In the genomic region with DNA sequence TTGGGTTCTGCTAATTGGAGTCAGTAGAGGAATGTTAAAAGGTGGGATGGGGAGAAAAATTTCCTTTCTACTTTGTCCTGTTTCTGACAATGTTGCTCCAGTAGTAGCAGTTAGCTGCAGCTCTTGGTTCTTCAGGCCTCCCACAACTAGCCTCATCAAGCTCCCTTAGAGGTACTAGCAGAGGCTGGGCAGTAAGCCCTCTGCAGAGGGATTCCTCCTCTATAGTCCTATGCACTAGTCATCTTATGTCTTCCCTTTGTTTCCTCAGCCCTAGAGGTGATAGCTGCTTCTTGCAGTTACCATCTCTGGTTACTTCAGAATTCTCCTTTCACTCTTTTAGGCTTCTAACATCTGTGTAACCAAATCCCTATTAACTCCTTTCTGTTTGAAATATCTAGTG, we compare ENCODE assay signal across 28 cellular contexts.
"Had no signal": no experiment of that assay in that cellular context is flagged by ENCODE, and none has a peak within 500 bp of the region (broad histone marks: within the 10 kb centered on the region; RNA-seq: fewer than 3 reads in every experiment).

No MANE protein-coding gene starts in this region.

- H3K9me3 ChIP-seq: esophagus muscularis mucosa, gastrocnemius medialis, left ventricle myocardium inferior, lower lobe of right lung, psoas muscle, spleen, testis, tibial nerve, upper lobe of right lung, vagina had no signal

- H3K4me1 ChIP-seq: spleen, testis, tibial nerve, upper lobe of right lung, vagina had no signal

- H3K36me3 ChIP-seq: esophagus muscularis mucosa, gastrocnemius medialis, left ventricle myocardium inferior, lower lobe of right lung, spleen, tibial nerve, upper lobe of right lung, vagina had no signal

- H3K27me3 ChIP-seq: esophagus muscularis mucosa, gastrocnemius medialis, spleen, testis, tibial nerve, upper lobe of right lung, vagina had no signal

- H3K27ac ChIP-seq: coronary artery, epithelial cell of prostate, esophagus muscularis mucosa, gastrocnemius medialis, left ventricle myocardium inferior, lower lobe of right lung, parathyroid adenoma, psoas muscle, spleen, testis, tibial nerve, upper lobe of right lung, vagina had no signal

- H3K27ac Mint-ChIP-seq: immature natural killer cell; memory B cell; mesothelial cell of epicardium; natural killer cell treated with Interleukin-12 subunit alpha and Interleukin-12 subunit beta and Interleukin-15 and Interleukin-18, amount 100 ng/mL, for 72 hours; stimulated activated memory B cell treated with anti-CD40 and anti-IgM and Interleukin-4, amounts not matched to agents 10 μg/mL and 1 μg/mL and 100 μg/mL, for 72 hours; stimulated activated naive CD8-positive, alpha-beta T cell treated with anti-CD3 and anti-CD28 coated beads, Interleukin-15, amount 100 ng/mL, for 72 hours had no signal

- H3K4me3 ChIP-seq: coronary artery, esophagus muscularis mucosa, gastrocnemius medialis, left ventricle myocardium inferior, lower lobe of right lung, psoas muscle, spleen, testis, tibial nerve, upper lobe of right lung, vagina had no signal

- H3K4me1 Mint-ChIP-seq: immature natural killer cell; memory B cell; stimulated activated memory B cell treated with anti-CD40 and anti-IgM and Interleukin-4, amounts not matched to agents 10 μg/mL and 1 μg/mL and 100 μg/mL, for 72 hours; stimulated activated naive CD8-positive, alpha-beta T cell treated with anti-CD3 and anti-CD28 coated beads, Interleukin-15, amount 100 ng/mL, for 72 hours had no signal

- DNase-seq: effector CD4-positive, alpha-beta T cell; gastrocnemius medialis; glutamatergic neuron; immature natural killer cell; kidney; left cardiac atrium; left ventricle myocardium inferior; lower lobe of right lung; psoas muscle; retina; spleen; stimulated activated CD4-positive, alpha-beta T cell treated with anti-CD3 and anti-CD28 coated beads, Interleukin-15, amount 100 ng/mL, for 24 hours; stimulated activated CD4-positive, alpha-beta T cell treated with anti-CD3 and anti-CD28 coated beads, Interleukin-1b, Interleukin-23, amount 100 ng/mL, for 48 hours; stimulated activated CD4-positive, alpha-beta T cell treated with anti-CD3 and anti-CD28 coated beads, Interleukin-4, amount 100 ng/mL, for 24 hours; stimulated activated naive CD8-positive, alpha-beta T cell treated with anti-CD3 and anti-CD28 coated beads, Interleukin-15, amount 100 ng/mL, for 72 hours; testis; upper lobe of right lung had no signal

- H3K4me3 Mint-ChIP-seq: immature natural killer cell; memory B cell; mesothelial cell of epicardium; natural killer cell treated with Interleukin-12 subunit alpha and Interleukin-12 subunit beta and Interleukin-15 and Interleukin-18, amount 100 ng/mL, for 72 hours; stimulated activated memory B cell treated with anti-CD40 and anti-IgM and Interleukin-4, amounts not matched to agents 10 μg/mL and 1 μg/mL and 100 μg/mL, for 72 hours; stimulated activated naive CD8-positive, alpha-beta T cell treated with anti-CD3 and anti-CD28 coated beads, Interleukin-15, amount 100 ng/mL, for 72 hours had no signal

- H3K9me3 Mint-ChIP-seq: memory B cell; stimulated activated memory B cell treated with anti-CD40 and anti-IgM and Interleukin-4, amounts not matched to agents 10 μg/mL and 1 μg/mL and 100 μg/mL, for 72 hours; stimulated activated naive CD8-positive, alpha-beta T cell treated with anti-CD3 and anti-CD28 coated beads, Interleukin-15, amount 100 ng/mL, for 72 hours had no signal

- ATAC-seq: gastrocnemius medialis; left cardiac atrium; lower lobe of right lung; natural killer cell treated with Interleukin-12 subunit alpha and Interleukin-12 subunit beta and Interleukin-15 and Interleukin-18, amount 100 ng/mL, for 72 hours; psoas muscle; sciatic nerve; stimulated activated memory B cell treated with anti-CD40 and anti-IgM and Interleukin-4, amounts not matched to agents 10 μg/mL and 1 μg/mL and 100 μg/mL, for 72 hours; stimulated activated naive CD8-positive, alpha-beta T cell treated with anti-CD3 and anti-CD28 coated beads, Interleukin-15, amount 100 ng/mL, for 72 hours; upper lobe of right lung had no signal

- H3K36me3 Mint-ChIP-seq: immature natural killer cell; memory B cell; natural killer cell treated with Interleukin-12 subunit alpha and Interleukin-12 subunit beta and Interleukin-15 and Interleukin-18, amount 100 ng/mL, for 72 hours; stimulated activated memory B cell treated with anti-CD40 and anti-IgM and Interleukin-4, amounts not matched to agents 10 μg/mL and 1 μg/mL and 100 μg/mL, for 72 hours had no signal
